Comparison of ENCODE assay signal across 1 cellular context in the genomic region with DNA sequence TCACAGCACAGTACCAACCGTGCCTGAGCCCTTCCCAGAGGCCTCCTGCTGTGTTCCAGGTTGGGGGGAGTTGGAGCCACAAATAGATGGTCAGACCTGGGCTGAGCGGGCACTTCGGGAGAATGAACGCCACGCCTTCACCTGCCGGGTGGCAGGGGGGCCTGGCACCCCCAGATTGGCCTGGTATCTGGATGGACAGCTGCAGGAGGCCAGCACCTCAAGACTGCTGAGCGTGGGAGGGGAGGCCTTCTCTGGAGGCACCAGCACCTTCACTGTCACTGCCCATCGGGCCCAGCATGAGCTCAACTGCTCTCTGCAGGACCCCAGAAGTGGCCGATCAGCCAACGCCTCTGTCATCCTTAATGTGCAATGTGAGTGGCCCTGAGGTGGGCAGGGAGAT.
TF ChIP-seq lines count a peak whose summit lies in the region.

No MANE protein-coding gene starts in this region.

TF ChIP-seq in K562, 482 proteins besides CTCF, POLR2A, EP300 and RAD21:
- TF ChIP-seq ZC3H4 (CRISPR knock-in tag; IDR thresholded peaks at IDR 0.05; ENCODE audit: borderline replicate concordance) (0 out of 2 replicates have a peak, but pooled peaks have one; percentile 42), ZNF77 (CRISPR knock-in tag; IDR thresholded peaks at IDR 0.05) (no peak)
TF ChIP-seq in K562: peak in this region for 1.
